Comparison of ENCODE assay signal across 21 cellular contexts in the genomic region with DNA sequence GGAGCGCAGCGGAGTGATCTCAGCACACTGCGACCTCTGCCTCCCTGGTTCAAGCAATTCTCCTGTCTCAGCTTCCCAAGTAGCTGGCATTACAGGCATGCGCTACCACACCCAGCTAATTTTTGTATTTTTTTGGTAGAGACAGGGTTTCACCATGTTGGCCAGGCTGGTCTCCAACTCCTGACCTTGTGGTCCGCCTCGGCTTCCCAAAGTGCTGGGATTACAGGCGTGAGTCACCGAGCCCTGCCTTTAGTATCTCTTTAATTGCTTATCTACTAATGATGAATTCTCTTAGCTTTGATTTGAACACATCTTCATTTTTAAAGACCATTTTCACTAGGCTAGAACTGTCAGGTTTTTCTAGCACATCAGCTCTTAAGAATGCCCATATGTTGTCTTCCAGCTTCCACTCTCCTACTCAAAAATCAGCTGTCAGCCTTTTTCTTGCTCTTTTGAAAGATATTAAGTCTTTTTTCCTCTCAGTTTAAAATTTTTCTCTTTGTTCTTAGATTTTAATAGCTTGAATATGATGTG. TPM values are rescaled to one million over a fixed set of nuclear protein-coding genes. Genes with fewer than 3 reads are reported as not detected.
"Had no signal": no experiment of that assay in that cellular context is flagged by ENCODE, and none has a peak within 500 bp of the region (broad histone marks: within the 10 kb centered on the region; RNA-seq: fewer than 3 reads in every experiment).

No MANE protein-coding gene starts in this region.

- H3K27me3 Mint-ChIP-seq: natural killer cell treated with Interleukin-12 subunit alpha and Interleukin-12 subunit beta and Interleukin-15 and Interleukin-18, amount 100 ng/mL, for 72 hours had no signal

- H3K27me3 ChIP-seq: esophagus muscularis mucosa, gastrocnemius medialis, heart right ventricle, neutrophil, right lobe of liver, stomach, transverse colon had no signal

- DNase-seq: effector memory CD4-positive, alpha-beta T cell; gastrocnemius medialis; heart right ventricle; hypothalamus; islet precursor cell; mammary epithelial cell; psoas muscle; retina; right lobe of liver; stimulated activated CD4-positive, alpha-beta T cell treated with anti-CD3 and anti-CD28 coated beads, Interleukin-2, amount 100 ng/mL, for 24 hours; stimulated activated CD4-positive, alpha-beta T cell treated with anti-CD3 and anti-CD28 coated beads, Interleukin-4, amount 100 ng/mL, for 4 hours; stimulated activated naive CD4-positive, alpha-beta T cell; stomach; substantia nigra; transverse colon had no signal

- ATAC-seq: gastrocnemius medialis; heart right ventricle; left lobe of liver; natural killer cell treated with Interleukin-12 subunit alpha and Interleukin-12 subunit beta and Interleukin-15 and Interleukin-18, amount 100 ng/mL, for 72 hours; psoas muscle; right lobe of liver had no signal

- H3K4me1 ChIP-seq: esophagus muscularis mucosa, gastrocnemius medialis, heart right ventricle, psoas muscle, right lobe of liver, stomach, transverse colon had no signal

- H3K4me3 Mint-ChIP-seq: natural killer cell treated with Interleukin-12 subunit alpha and Interleukin-12 subunit beta and Interleukin-15 and Interleukin-18, amount 100 ng/mL, for 72 hours had no signal

- H3K27ac ChIP-seq: epithelial cell of prostate, gastrocnemius medialis, heart right ventricle, neutrophil, psoas muscle, right lobe of liver, stomach, thoracic aorta, transverse colon had no signal

- H3K9me3 Mint-ChIP-seq: natural killer cell treated with Interleukin-12 subunit alpha and Interleukin-12 subunit beta and Interleukin-15 and Interleukin-18, amount 100 ng/mL, for 72 hours had no signal

- H3K9me3 ChIP-seq: esophagus muscularis mucosa, gastrocnemius medialis, heart right ventricle, neutrophil, psoas muscle, right lobe of liver, stomach, thoracic aorta, transverse colon had no signal

- H3K27ac Mint-ChIP-seq: natural killer cell treated with Interleukin-12 subunit alpha and Interleukin-12 subunit beta and Interleukin-15 and Interleukin-18, amount 100 ng/mL, for 72 hours had no signal

- H3K36me3 Mint-ChIP-seq: natural killer cell treated with Interleukin-12 subunit alpha and Interleukin-12 subunit beta and Interleukin-15 and Interleukin-18, amount 100 ng/mL, for 72 hours had no signal

RNA-seq across cellular contexts. Expression of a gene that starts 16.1 kb away (rescaled TPM):
- total RNA-seq: gastrocnemius medialis, left lobe of liver, stomach had no signal
